34 cellular contexts compared by ENCODE assay signal in genomic region chr12:18521461-18521860, GRCh38.
"Had no signal": no experiment of that assay in that cellular context is flagged by ENCODE, and none has a peak within 500 bp of the region (broad histone marks: within the 10 kb centered on the region; RNA-seq: fewer than 3 reads in every experiment).

No MANE protein-coding gene starts in this region.

- H3K27me3 ChIP-seq: brain microvascular endothelial cell, esophagus muscularis mucosa, foreskin keratinocyte, gastrocnemius medialis, heart right ventricle had no signal

- DNase-seq: activated CD4-positive, alpha-beta memory T cell treated with anti-CD3 and anti-CD28 coated beads for 36 hours; activated CD4-positive, alpha-beta T cell treated with anti-CD3 and anti-CD28 coated beads for 36 hours; activated CD4-positive, alpha-beta T cell treated with anti-CD3 and anti-CD28 coated beads, Interleukin-2, amount 10 ng/mL, durations not matched to agents 24 days and 14 days; activated CD4-positive, CD25-positive, alpha-beta regulatory T cell; activated CD4-positive, CD25-positive, alpha-beta regulatory T cell treated with anti-CD3 and anti-CD28 coated beads, Interleukin-2, amount 50 U/mL, for 72 hours; activated CD8-positive, alpha-beta memory T cell treated with anti-CD3 and anti-CD28 coated beads, Interleukin-2, amount 10 ng/mL, durations not matched to agents 7 days and 5 days; activated CD8-positive, alpha-beta memory T cell treated with anti-CD3 and anti-CD28 coated beads, Interleukin-2, amount 50 U/mL, for 4 hours; activated CD8-positive, alpha-beta T cell treated with anti-CD3 and anti-CD28 coated beads, Interleukin-2, amount 10 ng/mL, durations not matched to agents 7 days and 5 days; activated gamma-delta T cell treated with Interleukin-2 at 50 U/mL for 16 hours; activated naive CD4-positive, alpha-beta T cell treated with anti-CD3 and anti-CD28 coated beads, Interleukin-2, amount 50 U/mL, for 16 hours; activated naive CD4-positive, alpha-beta T cell treated with Interleukin-2 at 50 U/mL for 16 hours; activated T-cell treated with anti-CD3 and anti-CD28 coated beads, Interleukin-2, amount 50 U/mL, for 1 hour; activated T-cell treated with anti-CD3 and anti-CD28 coated beads, Interleukin-2, amount 50 U/mL, for 48 hours; amniotic stem cell; anterior cingulate cortex; brain microvascular endothelial cell; cortex of kidney; dermis blood vessel endothelial cell; effector CD4-positive, alpha-beta T cell; effector memory CD8-positive, alpha-beta T cell; erythroblast; foreskin keratinocyte; gastrocnemius medialis; glutamatergic neuron; heart right ventricle; T-helper 1 cell; T-helper 17 cell; T1000 had no signal

- H3K4me3 ChIP-seq: esophagus muscularis mucosa, gastrocnemius medialis, heart right ventricle had no signal

- H3K4me1 ChIP-seq: esophagus muscularis mucosa, foreskin keratinocyte, gastrocnemius medialis, heart right ventricle had no signal

- H3K27me3 Mint-ChIP-seq: activated CD4-positive, alpha-beta memory T cell treated with anti-CD3 and anti-CD28 coated beads for 36 hours; activated CD4-positive, alpha-beta T cell treated with anti-CD3 and anti-CD28 coated beads for 36 hours; activated CD4-positive, alpha-beta T cell treated with anti-CD3 and anti-CD28 coated beads, Interleukin-2, amount 10 ng/mL, durations not matched to agents 24 days and 14 days; activated CD8-positive, alpha-beta memory T cell treated with anti-CD3 and anti-CD28 coated beads, Interleukin-2, amount 10 ng/mL, durations not matched to agents 7 days and 5 days; activated naive CD8-positive, alpha-beta T cell; central memory CD8-positive, alpha-beta T cell; effector memory CD8-positive, alpha-beta T cell; T-helper 17 cell had no signal

- H3K4me1 Mint-ChIP-seq: activated CD4-positive, alpha-beta T cell treated with anti-CD3 and anti-CD28 coated beads for 36 hours; activated CD4-positive, alpha-beta T cell treated with anti-CD3 and anti-CD28 coated beads, Interleukin-2, amount 10 ng/mL, durations not matched to agents 24 days and 14 days; activated CD8-positive, alpha-beta memory T cell treated with anti-CD3 and anti-CD28 coated beads, Interleukin-2, amount 10 ng/mL, durations not matched to agents 7 days and 5 days; central memory CD8-positive, alpha-beta T cell; T-helper 17 cell had no signal

- H3K4me3 Mint-ChIP-seq: activated CD4-positive, alpha-beta memory T cell treated with anti-CD3 and anti-CD28 coated beads for 36 hours; activated CD4-positive, alpha-beta T cell treated with anti-CD3 and anti-CD28 coated beads for 36 hours; activated CD4-positive, alpha-beta T cell treated with anti-CD3 and anti-CD28 coated beads, Interleukin-2, amount 10 ng/mL, durations not matched to agents 24 days and 14 days; activated CD8-positive, alpha-beta memory T cell treated with anti-CD3 and anti-CD28 coated beads, Interleukin-2, amount 10 ng/mL, durations not matched to agents 7 days and 5 days; activated CD8-positive, alpha-beta T cell treated with anti-CD3 and anti-CD28 coated beads, Interleukin-2, amount 10 ng/mL, durations not matched to agents 7 days and 5 days; activated naive CD8-positive, alpha-beta T cell; activated T-helper 1 cell treated with anti-CD3 and anti-CD28 coated beads, Interleukin-12 subunit alpha, Interleukin-12 subunit beta, Interleukin-2, Interleukin-4 antibody, amounts not matched to agents 30 ng/mL and 10 ng/mL and 1 ng/mL, durations not matched to agents 14 hours and 24 hours and 36 hours; central memory CD8-positive, alpha-beta T cell; effector memory CD8-positive, alpha-beta T cell; T-helper 17 cell; T-helper 2 cell treated with Interferon-gamma antibody and Interleukin-4, amounts not matched to agents 5 μg/mL and 100 μg/mL, for 36 hours had no signal

- ATAC-seq: activated CD4-positive, alpha-beta T cell treated with anti-CD3 and anti-CD28 coated beads for 36 hours; activated CD8-positive, alpha-beta memory T cell treated with anti-CD3 and anti-CD28 coated beads, Interleukin-2, amount 10 ng/mL, durations not matched to agents 7 days and 5 days; activated CD8-positive, alpha-beta T cell treated with anti-CD3 and anti-CD28 coated beads, Interleukin-2, amount 10 ng/mL, durations not matched to agents 7 days and 5 days; effector memory CD8-positive, alpha-beta T cell; foreskin keratinocyte; gastrocnemius medialis; T-helper 17 cell had no signal

- H3K27ac Mint-ChIP-seq: activated CD4-positive, alpha-beta memory T cell treated with anti-CD3 and anti-CD28 coated beads for 36 hours; activated CD4-positive, alpha-beta T cell treated with anti-CD3 and anti-CD28 coated beads for 36 hours; activated CD4-positive, alpha-beta T cell treated with anti-CD3 and anti-CD28 coated beads, Interleukin-2, amount 10 ng/mL, durations not matched to agents 24 days and 14 days; activated CD8-positive, alpha-beta memory T cell treated with anti-CD3 and anti-CD28 coated beads, Interleukin-2, amount 10 ng/mL, durations not matched to agents 7 days and 5 days; activated CD8-positive, alpha-beta T cell treated with anti-CD3 and anti-CD28 coated beads, Interleukin-2, amount 10 ng/mL, durations not matched to agents 7 days and 5 days; activated naive CD8-positive, alpha-beta T cell; activated T-helper 1 cell treated with anti-CD3 and anti-CD28 coated beads, Interleukin-12 subunit alpha, Interleukin-12 subunit beta, Interleukin-2, Interleukin-4 antibody, amounts not matched to agents 30 ng/mL and 10 ng/mL and 1 ng/mL, durations not matched to agents 14 hours and 24 hours and 36 hours; activated T-helper 2 cell treated with anti-CD3 and anti-CD28 coated beads, Interferon-gamma antibody, Interleukin-2, Interleukin-4, amounts not matched to agents 10 μg/mL and 5 μg/mL and 100 μg/mL, durations not matched to agents 14 hours and 24 hours and 36 hours; effector memory CD8-positive, alpha-beta T cell; T-helper 17 cell; T-helper 2 cell treated with Interferon-gamma antibody and Interleukin-4, amounts not matched to agents 5 μg/mL and 100 μg/mL, for 36 hours had no signal

- H3K27ac ChIP-seq: brain microvascular endothelial cell, esophagus muscularis mucosa, foreskin keratinocyte, gastrocnemius medialis, heart right ventricle had no signal

- H3K36me3 ChIP-seq: brain microvascular endothelial cell, esophagus muscularis mucosa, gastrocnemius medialis, heart right ventricle had no signal

- H3K36me3 Mint-ChIP-seq: activated CD4-positive, alpha-beta memory T cell treated with anti-CD3 and anti-CD28 coated beads for 36 hours; activated CD8-positive, alpha-beta memory T cell treated with anti-CD3 and anti-CD28 coated beads, Interleukin-2, amount 10 ng/mL, durations not matched to agents 7 days and 5 days; activated naive CD8-positive, alpha-beta T cell had no signal

- H3K9me3 ChIP-seq: gastrocnemius medialis had no signal
